ENCODE assay signal across 8 cellular contexts in the genomic region with DNA sequence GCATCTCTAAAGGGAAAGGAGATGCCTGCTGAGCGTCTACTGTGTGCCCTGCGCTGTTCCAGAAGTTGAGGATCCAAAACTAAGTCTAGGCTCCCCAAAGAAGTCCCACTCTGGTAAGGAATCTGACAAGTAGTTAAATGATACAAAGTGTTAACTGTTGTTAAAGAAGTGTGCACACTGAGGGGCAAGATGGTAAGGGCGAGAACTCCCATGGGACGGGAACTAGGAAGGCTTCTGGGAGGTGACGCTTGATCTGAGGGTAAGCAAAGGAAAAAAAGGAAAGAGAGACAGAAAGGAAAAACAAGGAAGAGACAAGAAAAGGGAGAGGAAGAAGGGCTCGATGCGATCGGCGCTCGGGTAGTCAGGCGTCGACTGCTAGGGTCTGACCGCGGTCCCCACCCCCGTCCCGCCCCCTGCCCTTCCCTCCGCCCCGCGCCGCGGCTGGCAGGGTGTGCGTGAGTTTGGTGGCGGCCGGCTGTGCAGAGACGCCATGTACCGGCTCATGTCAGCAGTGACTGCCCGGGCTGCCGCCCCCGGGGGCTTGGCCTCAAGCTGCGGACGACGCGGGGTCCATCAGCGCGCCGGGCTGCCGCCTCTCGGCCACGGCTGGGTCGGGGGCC. TPM values are rescaled to one million over a fixed set of nuclear protein-coding genes. Genes with fewer than 3 reads are reported as not detected.
A peak's percentile ranks its signal among the peaks of the same experiment; 100 is the strongest.
DNase-seq lines count a peak whose midpoint lies in the region; ATAC-seq and TF ChIP-seq lines count a peak whose summit lies in the region.

LACTB (plus strand) TSS at position 480 of the 620 bp plus-strand sequence; CDS start at position 491, 11 bp downstream.

- H3F3A ChIP-seq in PC-9 (ENCODE audit: insufficient read depth, low read depth) = no peaks in the 10 kb centered on the region; the same call in 1 of the 2 replicates

- 2% methylated on average over 39 of the region's 40 CpGs for WGBS in HUES64
- 3 to 4% methylated on average over 31 to 40 of the region's 40 CpGs for WGBS in esophagus, 2 donors

- no peaks in the 10 kb centered on the region for H3K79me2 ChIP-seq in PC-9 (ENCODE audit: low read depth)

- no peak for TF ChIP-seq CTCF in Calu3 (IDR thresholded peaks at IDR 0.05; ENCODE audit: unreplicated experiment)
- TF ChIP-seq CTCF in PC-9 (conservative IDR thresholded peaks at IDR 0.05) = no peak

- no peaks in the 10 kb centered on the region for H3K27me3 Mint-ChIP-seq in Calu3 (ENCODE audit: unreplicated experiment)
- H3K27me3 Mint-ChIP-seq in activated T-cell treated with anti-CD3 and anti-CD28 coated beads, Interleukin-2, amount 50 U/mL, for 4 hours (ENCODE audit: low read depth) = no peaks in the 10 kb centered on the region

- H3K4me3 Mint-ChIP-seq in Calu3 (ENCODE audit: low read depth, unreplicated experiment) = peak within 1 kb of the TSS; percentile 70
- H3K4me3 Mint-ChIP-seq in activated T-cell treated with anti-CD3 and anti-CD28 coated beads, Interleukin-2, amount 50 U/mL, for 4 hours = peak within 1 kb of the TSS; percentile 91

- H3K36me3 ChIP-seq in HUES64 (ENCODE audit: insufficient read depth, low read length) = no peaks in the 10 kb centered on the region
- no peaks in the 10 kb centered on the region for H3K36me3 ChIP-seq in PC-9 (ENCODE audit: low read depth)
- H3K36me3 ChIP-seq in esophagus (ENCODE audit: control insufficient read depth in 2 of 2, insufficient read depth in 2 of 2, low read length in 1 of 2) = no peaks in the 10 kb centered on the region
- peaks cover 0 to 4% of the 10 kb centered on the region in 2 donors for H3K36me3 ChIP-seq in mucosa of rectum (ENCODE audit: control insufficient read depth in 2 of 2, insufficient read depth in 2 of 2, low read length in 2 of 2)

- H3K36me3 Mint-ChIP-seq in Calu3 (ENCODE audit: insufficient read depth, unreplicated experiment) = peaks cover 18% of the 10 kb centered on the region
- H3K36me3 Mint-ChIP-seq in activated T-cell treated with anti-CD3 and anti-CD28 coated beads, Interleukin-2, amount 50 U/mL, for 4 hours (ENCODE audit: insufficient read depth) = peaks cover 1% of the 10 kb centered on the region

- H2AFZ ChIP-seq in PC-9 = peak within 1 kb of the TSS; percentile 95

- H3K4me1 Mint-ChIP-seq in Calu3 (ENCODE audit: low read depth, unreplicated experiment) = peaks cover 24% of the 10 kb centered on the region
- peaks cover 18% of the 10 kb centered on the region for H3K4me1 Mint-ChIP-seq in activated T-cell treated with anti-CD3 and anti-CD28 coated beads, Interleukin-2, amount 50 U/mL, for 4 hours (ENCODE audit: low read depth)

- H3K4me1 ChIP-seq in HUES64 (ENCODE audit: insufficient read depth, low read length) (no peaks in the 10 kb centered on the region), PC-9 (replicated peaks; ENCODE audit: insufficient read depth) (no peaks in the 10 kb centered on the region; the same call in 1 of the 2 replicates), esophagus (ENCODE audit: control insufficient read depth in 2 of 2, insufficient read depth in 2 of 2, low read length in 1 of 2) (no peaks in the 10 kb centered on the region), mucosa of rectum (ENCODE audit: control insufficient read depth in 2 of 2, insufficient read depth in 2 of 2, low read length in 2 of 2) (peaks cover 0 to 3% of the 10 kb centered on the region in 2 donors)

- CTCF ChIA-PET in Calu3 (lab: Charles Lee) (no interaction called here), PC-9 (lab: Charles Lee) (no interaction called here)

- H3K4me3 ChIP-seq in HUES64 (ENCODE audit: low read length) (peak within 1 kb of the TSS; percentile 71), PC-9 (peak within 1 kb of the TSS; percentile 77), esophagus (ENCODE audit: low read depth in 1 of 2, low read length in 2 of 2) (peak within 1 kb of the TSS; percentile 79 to 93), mucosa of rectum (ENCODE audit: low read length in 2 of 2) (peak within 1 kb of the TSS; percentile 80 to 81)

- peak within 1 kb of the TSS; percentile 31; the same call in 1 of the 2 replicates for H3K9ac ChIP-seq in HUES64 (ENCODE audit: low read depth, low read length)
- peak within 1 kb of the TSS; percentile 60 to 89 for H3K9ac ChIP-seq in mucosa of rectum (ENCODE audit: low read depth in 1 of 2, low read length in 2 of 2)

- intact Hi-C loops in Calu3 (cut with micrococcal nuclease; ENCODE audit: unreplicated experiment) = loop anchor here (5.0 kb wide), 1 partner anchor 36 kb away; the partner anchor contains the start of gene RPS27L
- intact Hi-C loops in PC-9 (cut with micrococcal nuclease; ENCODE audit: unreplicated experiment) = loop anchor here (2.0 kb wide), 1 partner anchor 35 kb away; the partner anchor contains the start of gene RPS27L

- H3K27ac ChIP-seq in HUES64 (ENCODE audit: low read depth, low read length) = no peak within 1 kb of the TSS; the same call in 1 of the 2 replicates
- peak within 1 kb of the TSS; percentile 28; the same call in 1 of the 2 replicates for H3K27ac ChIP-seq in PC-9
- peak within 1 kb of the TSS; percentile 93 for H3K27ac ChIP-seq in esophagus (ENCODE audit: low read depth in 2 of 2, low read length in 1 of 2)
- peak within 1 kb of the TSS; percentile 92 to 93 for H3K27ac ChIP-seq in mucosa of rectum (ENCODE audit: low read depth in 2 of 2, low read length in 2 of 2)

- H3K27me3 ChIP-seq in HUES64 (ENCODE audit: insufficient read depth, low read length) = no peaks in the 10 kb centered on the region
- no peaks in the 10 kb centered on the region for H3K27me3 ChIP-seq in PC-9 (ENCODE audit: insufficient read depth, low read depth)
- no peaks in the 10 kb centered on the region for H3K27me3 ChIP-seq in esophagus (ENCODE audit: control insufficient read depth in 1 of 2, insufficient read depth in 2 of 2, low read length in 2 of 2)
- no peaks in the 10 kb centered on the region for H3K27me3 ChIP-seq in mucosa of rectum (ENCODE audit: control insufficient read depth in 2 of 2, insufficient read depth in 2 of 2, low read length in 2 of 2)

- no peaks in the 10 kb centered on the region for H3K9me2 ChIP-seq in PC-9 (ENCODE audit: insufficient read depth)

- POLR2A ChIA-PET in PC-9 (lab: Charles Lee; ENCODE audit: unreplicated experiment) = interaction anchor here (0.7 kb wide), 1 partner anchor 8 kb away, joined by 3 read pairs; no protein-coding TSS in a partner anchor

- no peaks in the 10 kb centered on the region for H4K20me1 ChIP-seq in PC-9 (ENCODE audit: insufficient read depth)

- H3K27ac Mint-ChIP-seq in Calu3 (ENCODE audit: unreplicated experiment) = peak within 1 kb of the TSS; percentile 66

- H3K4me2 ChIP-seq in PC-9 = peak within 1 kb of the TSS; percentile 87

- BruUV-seq in Calu3 (replicated peaks; lab: Mats Ljungman, UMichigan) (no TSS peak), PC-9 (replicated peaks; lab: Mats Ljungman, UMichigan) (no TSS peak)

- H3K9me3 ChIP-seq in HUES64 (ENCODE audit: insufficient read depth, low read depth, low read length) = no peaks in the 10 kb centered on the region
- no peaks in the 10 kb centered on the region for H3K9me3 ChIP-seq in PC-9 (ENCODE audit: insufficient read depth, low read depth)
- no peaks in the 10 kb centered on the region for H3K9me3 ChIP-seq in esophagus (ENCODE audit: control insufficient read depth in 2 of 2, insufficient read depth in 1 of 2, low read depth in 1 of 2, low read length in 1 of 2)
- H3K9me3 ChIP-seq in mucosa of rectum (ENCODE audit: control insufficient read depth in 2 of 2, low read length in 2 of 2) = no peaks in the 10 kb centered on the region

- H3K9me3 Mint-ChIP-seq in Calu3 (ENCODE audit: low read depth, unreplicated experiment) = peaks cover 11% of the 10 kb centered on the region
- peaks cover 14% of the 10 kb centered on the region for H3K9me3 Mint-ChIP-seq in activated T-cell treated with anti-CD3 and anti-CD28 coated beads, Interleukin-2, amount 50 U/mL, for 4 hours

- peak; percentile 88 for DNase-seq in Calu3
- peak; percentile 63 to 79 for DNase-seq in PC-9
- DNase-seq in activated T-cell treated with anti-CD3 and anti-CD28 coated beads, Interleukin-2, amount 50 U/mL, for 4 hours = peak; percentile 73
- peak; percentile 84 for DNase-seq in stimulated activated CD8-positive, alpha-beta memory T cell treated with anti-CD3 and anti-CD28 coated beads, Interleukin-4, amount 100 ng/mL, for 48 hours

- peak; percentile 76 for ATAC-seq in GM21423 (IDR thresholded peaks at IDR 0.05; ENCODE audit: unreplicated experiment)
- peak; percentile 93 to 95 for ATAC-seq in activated T-cell treated with anti-CD3 and anti-CD28 coated beads, Interleukin-2, amount 50 U/mL, for 4 hours

RNA-seq across cellular contexts. Expression of gene LACTB, which starts in this region (rescaled TPM):
- total RNA-seq in Calu3 (2022) (16.1 and 17.3 TPM in 2 replicates), PC-9 (2021) (13.4 and 17.1 TPM in 2 replicates)
- 6.9 TPM for polyA plus RNA-seq in HUES64 (2013, experiment 1 of 2)
- 8.7 TPM for polyA plus RNA-seq in HUES64 (2013, experiment 2 of 2)
- total RNA-seq in activated T-cell treated with anti-CD3 and anti-CD28 coated beads, Interleukin-2, amount 50 U/mL, for 4 hours = 10 to 100 TPM; 13.6 to 16.5 (median 14.2) TPM
- polyA plus RNA-seq in esophagus = 1 to 10 TPM; 6.8 to 8.6 TPM
